Comparison of ENCODE assay signal across 1 cellular context in genomic region chr2:219171231-219171651, GRCh38.
TF ChIP-seq lines count a peak whose summit lies in the region.

No MANE protein-coding gene starts in this region.

TF ChIP-seq in HepG2, 621 proteins besides CTCF, POLR2A, EP300 and RAD21 (continues in another document):
- TF ChIP-seq ZNF362 (CRISPR knock-in tag; IDR thresholded peaks at IDR 0.05; ENCODE audit: borderline replicate concordance) (0 out of 2 replicates have a peak, but pooled peaks have one; percentile 33), ZSCAN30 (CRISPR knock-in tag; IDR thresholded peaks at IDR 0.05) (no peak), ZGPAT (CRISPR knock-in tag; IDR thresholded peaks at IDR 0.05) (no peak), FLYWCH1 (CRISPR knock-in tag; IDR thresholded peaks at IDR 0.05) (no peak), ZNF317 (CRISPR knock-in tag; IDR thresholded peaks at IDR 0.05) (no peak), CEBPZ (IDR thresholded peaks at IDR 0.05; ENCODE audit: low read length) (no peak), CSRNP1 (CRISPR knock-in tag; IDR thresholded peaks at IDR 0.05) (no peak), HNRNPL (IDR thresholded peaks at IDR 0.05; ENCODE audit: low read depth, low read length) (no peak), SNAI1 (CRISPR knock-in tag; IDR thresholded peaks at IDR 0.05; ENCODE audit: borderline replicate concordance) (no peak), NCOA5 (CRISPR knock-in tag; IDR thresholded peaks at IDR 0.05) (no peak), PHF5A (CRISPR knock-in tag; IDR thresholded peaks at IDR 0.05; ENCODE audit: low read depth, unreplicated experiment) (no peak), CBX2 (IDR thresholded peaks at IDR 0.05; ENCODE audit: low read depth, low read length) (no peak), CBX2 (CRISPR knock-in tag; IDR thresholded peaks at IDR 0.05; ENCODE audit: low read depth) (no peak), MLLT10 (CRISPR knock-in tag; IDR thresholded peaks at IDR 0.05) (no peak), ZNF484 (CRISPR knock-in tag; IDR thresholded peaks at IDR 0.05; ENCODE audit: borderline replicate concordance, low read depth) (no peak), ZBTB3 (CRISPR knock-in tag; IDR thresholded peaks at IDR 0.05; ENCODE audit: borderline replicate concordance, low read depth) (no peak), NR2F6 (IDR thresholded peaks at IDR 0.05) (no peak), NR2F6 (CRISPR knock-in tag; IDR thresholded peaks at IDR 0.05) (no peak), ZNF569 (CRISPR knock-in tag; IDR thresholded peaks at IDR 0.05; ENCODE audit: borderline replicate concordance) (no peak), ZNF605 (CRISPR knock-in tag; IDR thresholded peaks at IDR 0.05) (no peak), ZNF17 (CRISPR knock-in tag; IDR thresholded peaks at IDR 0.05) (no peak), HDAC6 (IDR thresholded peaks at IDR 0.05; ENCODE audit: low read depth, low read length) (no peak), XRCC5 (optimal IDR thresholded peaks at IDR 0.05; ENCODE audit: low read length) (peak; percentile 76), KLF6 (CRISPR knock-in tag; IDR thresholded peaks at IDR 0.05) (no peak), ARID4A (CRISPR knock-in tag; IDR thresholded peaks at IDR 0.05; ENCODE audit: borderline replicate concordance) (0 out of 2 replicates have a peak, but pooled peaks have one; percentile 23), SP2 (CRISPR knock-in tag; IDR thresholded peaks at IDR 0.05) (no peak), POGK (CRISPR knock-in tag; conservative IDR thresholded peaks at IDR 0.05) (no peak), ZNF607 (CRISPR knock-in tag; IDR thresholded peaks at IDR 0.05; ENCODE audit: borderline replicate concordance) (no peak), BRD4 (CRISPR knock-in tag; IDR thresholded peaks at IDR 0.05) (no peak), CENPT (CRISPR knock-in tag; IDR thresholded peaks at IDR 0.05; ENCODE audit: low read depth) (no peak), FOXK1 (CRISPR knock-in tag; IDR thresholded peaks at IDR 0.05; ENCODE audit: borderline replicate concordance, low read depth) (no peak), ZNF343 (CRISPR knock-in tag; IDR thresholded peaks at IDR 0.05) (no peak), ZNF704 (CRISPR knock-in tag; IDR thresholded peaks at IDR 0.05; ENCODE audit: borderline replicate concordance) (no peak), ZBTB14 (CRISPR knock-in tag; IDR thresholded peaks at IDR 0.05) (no peak), HES4 (CRISPR knock-in tag; IDR thresholded peaks at IDR 0.05; ENCODE audit: borderline replicate concordance) (0 out of 2 replicates have a peak, but pooled peaks have one; percentile 70), SMC3 (IDR thresholded peaks at IDR 0.05; ENCODE audit: low read length) (peak; percentile 65), ZKSCAN8 (CRISPR knock-in tag; IDR thresholded peaks at IDR 0.05; ENCODE audit: borderline replicate concordance) (no peak), TBX2 (CRISPR knock-in tag; IDR thresholded peaks at IDR 0.05; ENCODE audit: borderline replicate concordance) (no peak), KAT7 (CRISPR knock-in tag; IDR thresholded peaks at IDR 0.05; ENCODE audit: borderline replicate concordance) (no peak), RCOR2 (CRISPR knock-in tag; IDR thresholded peaks at IDR 0.05) (no peak), HNRNPH1 (optimal IDR thresholded peaks at IDR 0.05; ENCODE audit: low read depth, low read length) (no peak), HNF1B (CRISPR knock-in tag; IDR thresholded peaks at IDR 0.05) (0 out of 2 replicates have a peak, but pooled peaks have one; percentile 42), ZNF20 (CRISPR knock-in tag; IDR thresholded peaks at IDR 0.05) (no peak), STAG1 (CRISPR knock-in tag; IDR thresholded peaks at IDR 0.05) (peak; percentile 66), POLR2AphosphoS5 (IDR thresholded peaks at IDR 0.05; ENCODE audit: low read depth, low read length) (no peak), MIXL1 (CRISPR knock-in tag; IDR thresholded peaks at IDR 0.05) (no peak), ZNF781 (CRISPR knock-in tag; IDR thresholded peaks at IDR 0.05; ENCODE audit: borderline replicate concordance, not compliant biosample characterization) (no peak), ZBTB26 (CRISPR knock-in tag; IDR thresholded peaks at IDR 0.05; ENCODE audit: borderline replicate concordance) (no peak)
